Comparison of ENCODE assay signal across 8 cellular contexts in genomic region chr4:73707918-73708577, GRCh38. TPM values are rescaled to one million over a fixed set of nuclear protein-coding genes. Genes with fewer than 3 reads are reported as not detected.
DNase-seq lines count a peak whose midpoint lies in the region; ATAC-seq and TF ChIP-seq lines count a peak whose summit lies in the region.

No MANE protein-coding gene starts in this region.

- no peak overlapping the region for H3K4me3 ChIP-seq in brain microvascular endothelial cell (ENCODE audit: low read depth, low read length)

- ATAC-seq in GM19455 (IDR thresholded peaks at IDR 0.05; ENCODE audit: unreplicated experiment) (no peak), GM18520 (IDR thresholded peaks at IDR 0.05; ENCODE audit: unreplicated experiment) (no peak)

- in situ Hi-C loops in brain microvascular endothelial cell (cut with HindIII; ENCODE audit: low pct_ligation_motif_present, low sequenced_read_pairs): no loop called here

- peak overlapping the region; percentile 89 for H3K27ac ChIP-seq in brain microvascular endothelial cell

- TF ChIP-seq CTCF in brain microvascular endothelial cell (IDR thresholded peaks at IDR 0.05; ENCODE audit: low read depth, low read length, missing control alignments): no peak

- DNase-seq in DMS53 treated with DMSO at 0.1 percent for 48 hours (lab: John Stamatoyannopoulos, UW; ENCODE audit: unreplicated experiment): peak; percentile 10
- peak; percentile 81 for DNase-seq in LoVo (ENCODE audit: low spot score)
- peak; percentile 94 for DNase-seq in brain microvascular endothelial cell
- peak; percentile 30 for DNase-seq in myocyte (ENCODE audit: low read depth)
- DNase-seq in NCI-H510A treated with DMSO at 0.1 percent for 48 hours (lab: John Stamatoyannopoulos, UW): no peak
- DNase-seq in D341Med (ENCODE audit: low spot score): no peak

- no peaks in the 10 kb centered on the region for H3K36me3 ChIP-seq in brain microvascular endothelial cell (replicated peaks)

- H3K27me3 ChIP-seq in brain microvascular endothelial cell (replicated peaks): no peaks in the 10 kb centered on the region

RNA-seq across cellular contexts. Expression of gene CXCL8, which starts 32.3 kb away (rescaled TPM):
- total RNA-seq in myocyte: 2.1 and 2.8 TPM in 2 replicates
- 0.20 TPM for polyA plus RNA-seq in myocyte (2012)

Comparison
In these comparisons a context has a peak if more than half of its experiments do, and no peak if none do; other contexts are left out.
1. DNase-seq: peak in DMS53 treated with DMSO at 0.1 percent for 48 hours (single experiment), LoVo (single experiment), brain microvascular endothelial cell (single experiment) and myocyte (single experiment); none in NCI-H510A treated with DMSO at 0.1 percent for 48 hours (single experiment) and D341Med (single experiment).